In the genomic region with DNA sequence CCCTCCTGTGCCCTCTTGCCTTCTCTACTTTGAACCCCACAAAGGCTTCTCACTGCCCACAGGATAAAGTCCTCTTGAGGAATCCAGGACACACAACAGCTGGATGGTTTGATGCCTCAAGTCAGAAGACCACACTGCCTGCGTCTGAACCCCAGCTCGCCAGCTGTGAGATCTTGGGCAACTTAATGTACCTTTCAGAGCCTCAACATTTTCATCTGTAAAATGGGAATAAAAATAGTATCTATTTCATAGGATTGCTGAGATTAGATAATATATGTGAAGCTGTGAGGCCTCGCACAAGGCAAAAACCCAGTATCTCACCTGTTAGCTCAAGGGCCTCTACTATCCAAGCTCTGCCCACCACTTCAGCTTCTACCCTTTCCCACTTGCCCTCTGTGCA, we compare ENCODE assay signal across 17 cellular contexts.
DNase-seq lines count a peak whose midpoint lies in the region; ATAC-seq lines count a peak whose summit lies in the region.
"Had no signal": no experiment of that assay in that cellular context is flagged by ENCODE, and none has a peak within 500 bp of the region (broad histone marks: within the 10 kb centered on the region; RNA-seq: fewer than 3 reads in every experiment).

No MANE protein-coding gene starts in this region.

- no peak for DNase-seq in activated naive CD4-positive, alpha-beta T cell treated with anti-CD3 and anti-CD28 coated beads, Interleukin-2, amount 50 U/mL, for 16 hours
- DNase-seq in memory B cell (ENCODE audit: low spot score in 2 of 2) (no peak), DMS79 treated with DMSO at 0.1 percent for 48 hours (lab: John Stamatoyannopoulos, UW) (no peak), GOT3 (lab: John Stamatoyannopoulos, UW) (no peak)
- DNase-seq in stimulated activated naive B cell treated with anti-CD40 and anti-IgM and Interleukin-4, amounts not matched to agents 10 μg/mL and 1 μg/mL and 100 μg/mL, for 72 hours: no peak
- DNase-seq: COR-L47, Kasumi-1, NCI-H1105 treated with DMSO at 0.1 percent for 48 hours, NCI-H187, NCI-H226, NCI-H524 treated with DMSO at 0.1 percent for 48 hours had no signal

- H3K4me3 Mint-ChIP-seq in activated naive CD4-positive, alpha-beta T cell treated with anti-CD3 and anti-CD28 coated beads, Interleukin-2, amount 50 U/mL, for 24 hours: no peak overlapping the region
- peak overlapping the region; percentile 94 for H3K4me3 Mint-ChIP-seq in activated naive CD8-positive, alpha-beta T cell
- no peak overlapping the region for H3K4me3 Mint-ChIP-seq in memory B cell
- no peak overlapping the region for H3K4me3 Mint-ChIP-seq in stimulated activated naive B cell treated with anti-CD40 and anti-IgM and Interleukin-4, amounts not matched to agents 10 μg/mL and 1 μg/mL and 100 μg/mL, for 72 hours

- peak overlapping the region; percentile 95 for H3K27ac Mint-ChIP-seq in activated naive CD4-positive, alpha-beta T cell treated with anti-CD3 and anti-CD28 coated beads, Interleukin-2, amount 50 U/mL, for 24 hours
- no peak overlapping the region for H3K27ac Mint-ChIP-seq in activated naive CD8-positive, alpha-beta T cell
- peak overlapping the region; percentile 62 for H3K27ac Mint-ChIP-seq in memory B cell
- H3K27ac Mint-ChIP-seq in stimulated activated naive B cell treated with anti-CD40 and anti-IgM and Interleukin-4, amounts not matched to agents 10 μg/mL and 1 μg/mL and 100 μg/mL, for 72 hours: peak overlapping the region; percentile 79
- H3K27ac Mint-ChIP-seq: GM23338 had no signal

- no peaks in the 10 kb centered on the region for H3K9me3 Mint-ChIP-seq in activated naive CD4-positive, alpha-beta T cell treated with anti-CD3 and anti-CD28 coated beads, Interleukin-2, amount 50 U/mL, for 24 hours
- no peaks in the 10 kb centered on the region for H3K9me3 Mint-ChIP-seq in activated naive CD8-positive, alpha-beta T cell (ENCODE audit: low read depth)
- no peaks in the 10 kb centered on the region for H3K9me3 Mint-ChIP-seq in memory B cell
- no peaks in the 10 kb centered on the region for H3K9me3 Mint-ChIP-seq in stimulated activated naive B cell treated with anti-CD40 and anti-IgM and Interleukin-4, amounts not matched to agents 10 μg/mL and 1 μg/mL and 100 μg/mL, for 72 hours
- H3K9me3 Mint-ChIP-seq: GM23338 had no signal

- ATAC-seq in memory B cell (ENCODE audit: low read depth): no peak
- ATAC-seq in stimulated activated naive B cell treated with anti-CD40 and anti-IgM and Interleukin-4, amounts not matched to agents 10 μg/mL and 1 μg/mL and 100 μg/mL, for 72 hours (replicated peaks): no peak
- no peak for ATAC-seq in GM21528 (IDR thresholded peaks at IDR 0.05; ENCODE audit: low FRiP score, unreplicated experiment)
- ATAC-seq: GM23338, Panc1, Right ventricle myocardium inferior had no signal

- H3K4me1 Mint-ChIP-seq in activated naive CD4-positive, alpha-beta T cell treated with anti-CD3 and anti-CD28 coated beads, Interleukin-2, amount 50 U/mL, for 24 hours: peaks cover 27% of the 10 kb centered on the region
- H3K4me1 Mint-ChIP-seq in activated naive CD8-positive, alpha-beta T cell (ENCODE audit: low read depth): peaks cover 23% of the 10 kb centered on the region
- peaks cover 20% of the 10 kb centered on the region for H3K4me1 Mint-ChIP-seq in memory B cell
- peaks cover 18 to 25% of the 10 kb centered on the region in 2 donors for H3K4me1 Mint-ChIP-seq in stimulated activated naive B cell treated with anti-CD40 and anti-IgM and Interleukin-4, amounts not matched to agents 10 μg/mL and 1 μg/mL and 100 μg/mL, for 72 hours

- peaks cover 13% of the 10 kb centered on the region for H3K36me3 Mint-ChIP-seq in activated naive CD4-positive, alpha-beta T cell treated with anti-CD3 and anti-CD28 coated beads, Interleukin-2, amount 50 U/mL, for 24 hours
- H3K36me3 Mint-ChIP-seq in activated naive CD8-positive, alpha-beta T cell: peaks cover 13% of the 10 kb centered on the region
- peaks cover 17% of the 10 kb centered on the region for H3K36me3 Mint-ChIP-seq in memory B cell
- H3K36me3 Mint-ChIP-seq in stimulated activated naive B cell treated with anti-CD40 and anti-IgM and Interleukin-4, amounts not matched to agents 10 μg/mL and 1 μg/mL and 100 μg/mL, for 72 hours: peaks cover 35 to 43% of the 10 kb centered on the region in 2 donors

- H3K27me3 Mint-ChIP-seq in activated naive CD4-positive, alpha-beta T cell treated with anti-CD3 and anti-CD28 coated beads, Interleukin-2, amount 50 U/mL, for 24 hours: no peaks in the 10 kb centered on the region
- no peaks in the 10 kb centered on the region for H3K27me3 Mint-ChIP-seq in activated naive CD8-positive, alpha-beta T cell
- no peaks in the 10 kb centered on the region for H3K27me3 Mint-ChIP-seq in memory B cell
- no peaks in the 10 kb centered on the region for H3K27me3 Mint-ChIP-seq in stimulated activated naive B cell treated with anti-CD40 and anti-IgM and Interleukin-4, amounts not matched to agents 10 μg/mL and 1 μg/mL and 100 μg/mL, for 72 hours
